In the genomic region with DNA sequence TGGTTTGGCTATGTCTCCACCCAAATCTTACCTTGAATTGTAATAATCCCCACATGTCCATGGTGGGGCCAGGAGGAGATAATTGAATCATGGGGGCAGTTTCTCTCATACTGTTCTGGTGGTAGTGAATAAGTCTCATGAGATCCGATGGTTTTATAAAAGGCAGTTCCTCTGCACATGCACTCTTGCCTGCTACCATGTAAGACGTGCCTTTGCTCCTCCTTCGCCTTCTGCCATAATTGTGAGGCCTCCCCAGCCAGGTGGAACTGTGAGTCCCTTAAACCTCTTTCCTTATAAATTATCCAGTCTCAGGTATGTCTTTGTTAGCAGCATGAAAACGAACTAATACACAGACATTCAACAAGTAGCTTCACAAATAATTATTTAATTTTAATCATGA, we compare ENCODE assay signal across 3 cellular contexts. TPM values are rescaled to one million over a fixed set of nuclear protein-coding genes. Genes with fewer than 3 reads are reported as not detected.
"Had no signal": no experiment of that assay in that cellular context is flagged by ENCODE, and none has a peak within 500 bp of the region (broad histone marks: within the 10 kb centered on the region; RNA-seq: fewer than 3 reads in every experiment).

No MANE protein-coding gene starts in this region.

RNA-seq across cellular contexts. Expression of a gene that starts 49.2 kb away (rescaled TPM):
- total RNA-seq: dermis microvascular lymphatic vessel endothelial cell, lung microvascular endothelial cell had no signal
- polyA plus RNA-seq: neural cell had no signal
